In the genomic region with DNA sequence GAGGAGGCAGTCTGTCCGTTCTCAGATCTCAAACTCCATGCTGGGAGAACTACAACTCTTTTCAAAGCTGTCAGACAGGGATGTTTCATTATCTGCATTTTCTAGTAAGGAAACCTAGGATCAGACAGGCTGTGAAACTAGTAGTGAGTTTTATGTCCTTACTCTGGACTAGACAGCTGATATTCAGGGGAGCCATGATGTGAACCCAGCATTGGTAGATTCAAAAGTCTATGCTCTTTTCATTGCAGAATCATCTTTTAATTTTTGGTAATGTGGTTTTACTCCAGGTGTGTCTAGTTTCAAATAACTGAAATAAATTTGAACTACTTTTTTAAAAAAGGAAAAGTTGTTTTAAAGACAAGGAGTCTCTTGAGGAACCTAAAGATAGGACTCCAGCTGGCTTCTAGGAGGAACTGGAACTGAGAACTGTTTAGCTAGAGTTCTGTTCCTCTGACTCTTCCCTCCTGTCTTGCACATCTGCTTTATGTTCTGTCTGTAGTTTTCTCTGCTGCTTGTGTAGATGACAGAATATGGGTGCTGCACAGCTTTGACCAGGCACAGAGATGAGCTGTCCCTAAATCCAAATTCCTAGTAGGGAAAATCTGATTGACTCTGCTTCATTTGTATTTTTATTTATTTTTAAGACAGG, we compare ENCODE assay signal across 13 cellular contexts. TPM values are rescaled to one million over a fixed set of nuclear protein-coding genes. Genes with fewer than 3 reads are reported as not detected.
DNase-seq lines count a peak whose midpoint lies in the region; ATAC-seq and TF ChIP-seq lines count a peak whose summit lies in the region.
"Had no signal": no experiment of that assay in that cellular context is flagged by ENCODE, and none has a peak within 500 bp of the region (broad histone marks: within the 10 kb centered on the region; RNA-seq: fewer than 3 reads in every experiment).

No MANE protein-coding gene starts in this region.

- H3K36me3 ChIP-seq in breast epithelium = no peaks in the 10 kb centered on the region

- DNase-seq in left ventricle myocardium superior (no peak), breast epithelium (ENCODE audit: low spot score in 2 of 2) (no peak), foreskin melanocyte (no peak)
- DNase-seq in activated CD8-positive, alpha-beta memory T cell treated with anti-CD3 and anti-CD28 coated beads, Interleukin-2, amount 50 U/mL, for 48 hours = no peak
- DNase-seq in stimulated activated CD4-positive, alpha-beta T cell treated with anti-CD3 and anti-CD28 coated beads, Interleukin-4, amount 100 ng/mL, for 4 hours = no peak
- DNase-seq: activated gamma-delta T cell treated with Interleukin-2 at 50 U/mL for 16 hours; effector memory CD8-positive, alpha-beta T cell; NCI-H187; retina; stimulated activated naive CD8-positive, alpha-beta T cell treated with anti-CD3 and anti-CD28 coated beads, Interleukin-15, Interleukin-2, amounts not matched to agents 100 U/mL and 50 U/mL, for 24 hours had no signal

- H3K4me1 ChIP-seq in breast epithelium = no peaks in the 10 kb centered on the region

- no peak overlapping the region for H3K27ac ChIP-seq in breast epithelium

- ATAC-seq in GM18508 (IDR thresholded peaks at IDR 0.05; ENCODE audit: insufficient read depth, unreplicated experiment) (peak; percentile 91), GM21515 (IDR thresholded peaks at IDR 0.05; ENCODE audit: unreplicated experiment) (peak; percentile 99), HG03280 (IDR thresholded peaks at IDR 0.05; ENCODE audit: unreplicated experiment) (peak; percentile 69), left ventricle myocardium superior (peak; percentile 68)
- ATAC-seq: effector memory CD8-positive, alpha-beta T cell; stimulated activated naive CD8-positive, alpha-beta T cell treated with anti-CD3 and anti-CD28 coated beads, Interleukin-15, Interleukin-2, amounts not matched to agents 100 U/mL and 50 U/mL, for 24 hours had no signal

- no peaks in the 10 kb centered on the region for H3K27me3 ChIP-seq in breast epithelium

- intact Hi-C loops in left ventricle myocardium superior (cut with micrococcal nuclease) (no loop called here), breast epithelium (cut with DNase I; ENCODE audit: low total_unique reads) (no loop called here)

- H3K4me3 ChIP-seq in breast epithelium = no peak overlapping the region

- TF ChIP-seq CTCF in breast epithelium (IDR thresholded peaks at IDR 0.05) = no peak

- H3K9me3 ChIP-seq in breast epithelium = no peaks in the 10 kb centered on the region

- no peak for TF ChIP-seq POLR2A in breast epithelium (IDR thresholded peaks at IDR 0.05)

RNA-seq across cellular contexts. Expression of a gene that starts 27.8 kb away (rescaled TPM):
- total RNA-seq in left ventricle myocardium superior (22.2 TPM), breast epithelium (10 to 100 TPM; 24.3 to 37.0 (median 24.8) TPM)
